In genomic region chr18:12774982-12775381, GRCh38 we compare ENCODE assay signal across 16 cellular contexts.
A peak's percentile ranks its signal among the peaks of the same experiment; 100 is the strongest.
DNase-seq lines count a peak whose midpoint lies in the region; ATAC-seq and TF ChIP-seq lines count a peak whose summit lies in the region.
"Had no signal": no experiment of that assay in that cellular context is flagged by ENCODE, and none has a peak within 500 bp of the region (broad histone marks: within the 10 kb centered on the region; RNA-seq: fewer than 3 reads in every experiment).

No MANE protein-coding gene starts in this region.

- H3K36me3 Mint-ChIP-seq in CD4-positive, alpha-beta T cell (ENCODE audit: low read depth) = peaks cover 9% of the 10 kb centered on the region
- H3K36me3 Mint-ChIP-seq in Caco-2 (ENCODE audit: insufficient read depth, unreplicated experiment) = peaks cover 28% of the 10 kb centered on the region
- H3K36me3 Mint-ChIP-seq in activated T-helper 17 cell treated with anti-CD3 and anti-CD28 coated beads, Interleukin-2, amount 50 U/mL, for 72 hours (ENCODE audit: low read depth) = no peaks in the 10 kb centered on the region
- peaks cover 0 to 4% (median 0%) of the 10 kb centered on the region in 3 donors for H3K36me3 Mint-ChIP-seq in naive thymus-derived CD8-positive, alpha-beta T cell

- H3K27ac ChIP-seq in CD4-positive, alpha-beta T cell (ENCODE audit: low read depth, low read length) = no peak overlapping the region
- H3K27ac ChIP-seq: foreskin keratinocyte, HL-60, KMS-11 had no signal

- H3K36me3 ChIP-seq in Caco-2 (ENCODE audit: control insufficient read depth, insufficient read depth, low read length) = no peaks in the 10 kb centered on the region
- H3K36me3 ChIP-seq: spleen had no signal

- POLR2A ChIA-PET in CD4-positive, alpha-beta T cell (lab: Charles Lee) = interaction anchor here (1.0 to 3.3 kb wide), 10 partner anchors 9 to 398 kb away, joined by 3 to 37 read pairs (median 6); partner anchors contain the start of genes AFG3L2, CEP192, PTPN2 and SEH1L
- POLR2A ChIA-PET in Caco-2 (lab: Charles Lee) = no interaction called here
- POLR2A ChIA-PET in naive thymus-derived CD8-positive, alpha-beta T cell (lab: Charles Lee) = interaction anchor here (0.7 to 2.2 kb wide), 4 partner anchors 72 to 173 kb away, joined by 3 to 18 read pairs (median 8); partner anchors contain the start of genes CEP76, PSMG2, PTPN2 and SEH1L

- H3K4me1 Mint-ChIP-seq in CD4-positive, alpha-beta T cell (ENCODE audit: low read depth) = peaks cover 26% of the 10 kb centered on the region
- H3K4me1 Mint-ChIP-seq in Caco-2 (ENCODE audit: low read depth, unreplicated experiment) = no peaks in the 10 kb centered on the region
- no peaks in the 10 kb centered on the region for H3K4me1 Mint-ChIP-seq in activated T-helper 17 cell treated with anti-CD3 and anti-CD28 coated beads, Interleukin-2, amount 50 U/mL, for 72 hours
- peaks cover 6 to 23% (median 11%) of the 10 kb centered on the region in 4 donors for H3K4me1 Mint-ChIP-seq in naive thymus-derived CD8-positive, alpha-beta T cell

- no peak for TF ChIP-seq CTCF in CD4-positive, alpha-beta T cell (IDR thresholded peaks at IDR 0.05)
- no peak for TF ChIP-seq CTCF in Caco-2 (IDR thresholded peaks at IDR 0.05; ENCODE audit: insufficient read depth in 1 of 2, low read depth in 1 of 2, low read length in 1 of 2, severe bottlenecking in 1 of 2, unreplicated experiment in 1 of 2)

- CTCF ChIA-PET in CD4-positive, alpha-beta T cell (lab: Charles Lee) = interaction anchor here (0.7 kb wide), 1 partner anchor 8 kb away, joined by 3 read pairs; no protein-coding TSS in a partner anchor
- CTCF ChIA-PET in Caco-2 (lab: Charles Lee) = no interaction called here

- peak; percentile 30 for ATAC-seq in CD4-positive, alpha-beta T cell (ENCODE audit: poor library complexity)
- ATAC-seq in activated T-helper 17 cell treated with anti-CD3 and anti-CD28 coated beads, Interleukin-2, amount 50 U/mL, for 72 hours (replicated peaks) = no peak
- peak; percentile 26 to 36 for ATAC-seq in naive thymus-derived CD8-positive, alpha-beta T cell
- ATAC-seq in HG02763 (IDR thresholded peaks at IDR 0.05; ENCODE audit: unreplicated experiment) (no peak), esophagus mucosa (no peak)
- ATAC-seq: foreskin keratinocyte had no signal

- H3K27me3 Mint-ChIP-seq in CD4-positive, alpha-beta T cell = no peaks in the 10 kb centered on the region
- no peaks in the 10 kb centered on the region for H3K27me3 Mint-ChIP-seq in Caco-2 (ENCODE audit: insufficient read depth, unreplicated experiment)
- H3K27me3 Mint-ChIP-seq in activated T-helper 17 cell treated with anti-CD3 and anti-CD28 coated beads, Interleukin-2, amount 50 U/mL, for 72 hours = no peaks in the 10 kb centered on the region
- H3K27me3 Mint-ChIP-seq in naive thymus-derived CD8-positive, alpha-beta T cell = peaks cover 0 to 1% (median 0%) of the 10 kb centered on the region in 5 donors

- no peaks in the 10 kb centered on the region for H3K9me3 Mint-ChIP-seq in CD4-positive, alpha-beta T cell
- H3K9me3 Mint-ChIP-seq in Caco-2 (ENCODE audit: unreplicated experiment) = no peaks in the 10 kb centered on the region
- no peaks in the 10 kb centered on the region for H3K9me3 Mint-ChIP-seq in activated T-helper 17 cell treated with anti-CD3 and anti-CD28 coated beads, Interleukin-2, amount 50 U/mL, for 72 hours
- peaks cover 0 to 5% (median 0%) of the 10 kb centered on the region in 9 donors for H3K9me3 Mint-ChIP-seq in naive thymus-derived CD8-positive, alpha-beta T cell

- no peak overlapping the region for H3K4me3 ChIP-seq in Caco-2 (ENCODE audit: low read depth, low read length)

- no TSS peak for BruUV-seq in Caco-2 (replicated peaks; lab: Mats Ljungman, UMichigan)

- no peaks in the 10 kb centered on the region for H3K9me3 ChIP-seq in CD4-positive, alpha-beta T cell (ENCODE audit: control insufficient read depth, low read length)
- H3K9me3 ChIP-seq in Caco-2 = peaks cover 7% of the 10 kb centered on the region

- intact Hi-C loops in CD4-positive, alpha-beta T cell (cut with DNase I, micrococcal nuclease) = no loop called here
- intact Hi-C loops in Caco-2 (cut with micrococcal nuclease; ENCODE audit: unreplicated experiment) = no loop called here

- H3K4me3 Mint-ChIP-seq in CD4-positive, alpha-beta T cell = peak overlapping the region; percentile 89
- no peak overlapping the region for H3K4me3 Mint-ChIP-seq in Caco-2 (ENCODE audit: unreplicated experiment)
- peak overlapping the region; percentile 88 for H3K4me3 Mint-ChIP-seq in activated T-helper 17 cell treated with anti-CD3 and anti-CD28 coated beads, Interleukin-2, amount 50 U/mL, for 72 hours
- H3K4me3 Mint-ChIP-seq in naive thymus-derived CD8-positive, alpha-beta T cell = peak overlapping the region; percentile 84 to 95 (median 91)

- peak overlapping the region; percentile 88 for H3K27ac Mint-ChIP-seq in CD4-positive, alpha-beta T cell
- peak overlapping the region; percentile 86 for H3K27ac Mint-ChIP-seq in Caco-2 (ENCODE audit: unreplicated experiment)
- H3K27ac Mint-ChIP-seq in activated T-helper 17 cell treated with anti-CD3 and anti-CD28 coated beads, Interleukin-2, amount 50 U/mL, for 72 hours = peak overlapping the region; percentile 82
- H3K27ac Mint-ChIP-seq in naive thymus-derived CD8-positive, alpha-beta T cell = peak overlapping the region; percentile 89 to 97 (median 94)

- no peak for DNase-seq in CD4-positive, alpha-beta T cell
- DNase-seq in Caco-2 (no peak), iPS-NIHi11 (ENCODE audit: low spot score) (no peak)
- peak in 2 of 10 donors; percentile 8 to 12 for DNase-seq in naive thymus-derived CD8-positive, alpha-beta T cell
- DNase-seq: amniotic stem cell, cerebellar nuclear complex, foreskin keratinocyte, NCI-H1417, NCI-H2171 treated with DMSO at 0.1 percent for 48 hours, spleen, substantia nigra had no signal

- no peaks in the 10 kb centered on the region for H3K27me3 ChIP-seq in CD4-positive, alpha-beta T cell (ENCODE audit: control insufficient read depth, insufficient read depth, low read length)
- H3K27me3 ChIP-seq in Caco-2 (replicated peaks; ENCODE audit: control insufficient read depth, insufficient read depth, low read length) = no peaks in the 10 kb centered on the region
- H3K27me3 ChIP-seq: foreskin keratinocyte, spleen had no signal

- H3K4me1 ChIP-seq in Caco-2 = 0 out of 2 replicates have a peak, but pooled peaks cover 6% of the 10 kb centered on the region
- H3K4me1 ChIP-seq: foreskin keratinocyte, spleen had no signal

Comparison
In these comparisons a context has a peak if more than half of its experiments do, and no peak if none do; other contexts are left out.
1. ATAC-seq: peak in CD4-positive, alpha-beta T cell (single experiment) and naive thymus-derived CD8-positive, alpha-beta T cell (2 of 2); none in activated T-helper 17 cell treated with anti-CD3 and anti-CD28 coated beads, Interleukin-2, amount 50 U/mL, for 72 hours (single experiment), HG02763 (single experiment) and esophagus mucosa (single experiment).
2. Peak in every context shown above with its lines, with median percentiles within 50 percentile points of each other: H3K27ac Mint-ChIP-seq.